Comparison of ENCODE assay signal across 15 cellular contexts in the genomic region with DNA sequence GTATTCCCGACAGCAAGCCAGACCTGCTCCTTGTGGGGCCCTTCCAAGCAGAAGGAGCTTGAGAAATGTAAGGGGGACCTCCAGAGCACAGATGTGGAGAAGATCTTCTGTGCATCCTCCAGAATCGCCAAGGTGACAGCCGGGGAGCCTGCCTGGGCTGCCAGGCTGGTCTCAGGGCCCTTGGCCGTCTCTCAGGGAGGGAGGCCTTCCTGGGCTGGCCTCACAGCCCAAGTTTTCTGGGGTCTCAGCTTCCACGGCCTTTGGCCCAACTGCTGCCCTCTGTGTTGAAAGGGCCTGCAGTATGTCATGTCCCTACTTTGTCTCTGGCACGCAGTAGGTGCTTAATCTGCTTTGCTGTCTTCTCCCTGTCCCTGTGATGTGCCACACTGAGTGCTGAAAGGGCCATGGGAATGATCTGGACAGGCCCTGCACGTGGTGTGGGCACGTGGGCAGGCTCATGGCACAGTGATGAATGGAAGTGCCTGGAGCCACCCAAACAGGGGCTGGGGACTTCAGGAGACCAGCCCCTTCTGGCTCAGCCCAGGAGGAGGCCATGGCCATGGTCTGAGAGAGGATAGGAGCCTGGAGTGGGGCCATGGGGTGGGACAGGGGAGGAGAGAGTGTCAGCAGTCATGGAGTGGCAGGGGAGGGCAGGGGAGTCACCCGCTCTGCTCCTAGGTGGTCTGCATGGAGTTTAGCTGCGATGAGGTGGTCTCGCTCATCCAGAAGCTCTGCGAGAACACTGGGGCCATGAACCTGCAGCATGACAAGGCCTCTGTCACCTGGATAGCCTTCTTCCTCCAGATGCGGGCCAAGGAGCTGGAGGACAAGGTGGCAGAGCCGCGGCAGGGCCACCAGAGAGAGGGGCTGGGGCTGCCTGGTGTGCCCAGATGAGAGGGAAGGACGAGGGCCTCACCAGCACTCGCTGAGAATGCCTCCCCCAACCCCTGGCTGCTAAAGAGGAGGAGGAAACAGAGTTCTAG. TPM values are rescaled to one million over a fixed set of nuclear protein-coding genes. Genes with fewer than 3 reads are reported as not detected.
DNase-seq lines count a peak whose midpoint lies in the region; ATAC-seq and TF ChIP-seq lines count a peak whose summit lies in the region.
"Had no signal": no experiment of that assay in that cellular context is flagged by ENCODE, and none has a peak within 500 bp of the region (broad histone marks: within the 10 kb centered on the region; RNA-seq: fewer than 3 reads in every experiment).

No MANE protein-coding gene starts in this region.

- no peaks in the 10 kb centered on the region for H3K4me1 ChIP-seq in Peyer's patch
- no peaks in the 10 kb centered on the region for H3K4me1 ChIP-seq in lower lobe of right lung
- no peaks in the 10 kb centered on the region for H3K4me1 ChIP-seq in suprapubic skin

- intact Hi-C loops in lower lobe of right lung (cut with DNase I) = no loop called here

- ATAC-seq in lower lobe of right lung = no peak
- ATAC-seq: GM23338 had no signal

- TF ChIP-seq CTCF in Peyer's patch (IDR thresholded peaks at IDR 0.05) (no peak), WERI-Rb-1 (IDR thresholded peaks at IDR 0.05; ENCODE audit: low read depth, low read length) (no peak), lower lobe of right lung (IDR thresholded peaks at IDR 0.05) (no peak), suprapubic skin (IDR thresholded peaks at IDR 0.05) (no peak)

- WGBS in suprapubic skin = 83% methylated on average over 15 of the region's 17 CpGs

- no peak for TF ChIP-seq EP300 in suprapubic skin (IDR thresholded peaks at IDR 0.05)

- DNase-seq in Peyer's patch (peak in 2 of 3 donors; percentile 28 to 31), WERI-Rb-1 (peak; percentile 2), lower lobe of right lung (peak; percentile 22), suprapubic skin (ENCODE audit: low spot score in 2 of 2) (peak; percentile 47 to 61), SKM-1 treated with dmso at 0.1 percent for 144 hours (lab: John Stamatoyannopoulos, UW; ENCODE audit: unreplicated experiment) (no peak), Ammon's horn (ENCODE audit: low spot score) (no peak), NCI-H748 (lab: John Stamatoyannopoulos, UW; ENCODE audit: unreplicated experiment) (no peak)
- DNase-seq: DND-41, GDM1, KBM-7, NCI-H1694 treated with DMSO at 0.1 percent for 48 hours, NCI-H345, NCI-H69 had no signal

- H3K27ac ChIP-seq in Peyer's patch (no peak overlapping the region), WERI-Rb-1 (no peak overlapping the region), lower lobe of right lung (no peak overlapping the region), suprapubic skin (no peak overlapping the region)

- TF ChIP-seq POLR2A in Peyer's patch (IDR thresholded peaks at IDR 0.05) = no peak
- TF ChIP-seq POLR2A in suprapubic skin (IDR thresholded peaks at IDR 0.05) = no peak

- H3K4me3 ChIP-seq in Peyer's patch (no peak overlapping the region), WERI-Rb-1 (ENCODE audit: low read depth, low read length) (no peak overlapping the region), lower lobe of right lung (no peak overlapping the region), suprapubic skin (no peak overlapping the region)
- H3K4me3 ChIP-seq: GM23338 had no signal

- H3K27me3 ChIP-seq in Peyer's patch (no peaks in the 10 kb centered on the region), WERI-Rb-1 (ENCODE audit: insufficient read depth, low read depth, severe bottlenecking) (no peaks in the 10 kb centered on the region), lower lobe of right lung (ENCODE audit: low read depth) (peaks cover 4% of the 10 kb centered on the region), suprapubic skin (no peaks in the 10 kb centered on the region)

- H3K9me3 ChIP-seq in Peyer's patch (no peaks in the 10 kb centered on the region), WERI-Rb-1 (ENCODE audit: severe bottlenecking) (no peaks in the 10 kb centered on the region), lower lobe of right lung (no peaks in the 10 kb centered on the region), suprapubic skin (no peaks in the 10 kb centered on the region)

- H3K36me3 ChIP-seq in Peyer's patch = no peaks in the 10 kb centered on the region
- no peaks in the 10 kb centered on the region for H3K36me3 ChIP-seq in WERI-Rb-1
- no peaks in the 10 kb centered on the region for H3K36me3 ChIP-seq in lower lobe of right lung
- no peaks in the 10 kb centered on the region for H3K36me3 ChIP-seq in suprapubic skin

RNA-seq across cellular contexts. Expression of gene HJURP, which starts 35.4 kb away (rescaled TPM):
- total RNA-seq in Peyer's patch (10 to 100 TPM in 1 of 4 donors, 1 to 10 TPM in 3; 2.1 to 10.7 (median 6.1) TPM), lower lobe of right lung (1.5 TPM), suprapubic skin (1 to 10 TPM; 1.7 to 7.1 (median 3.9) TPM)

RNA-seq across cellular contexts. Expression of gene MROH2A, which starts 40.8 kb away (rescaled TPM):
- total RNA-seq in Peyer's patch (1 to 10 TPM in 1 of 4 donors, under 1 TPM in 2, not detected in 1; 0.27 to 1.6 (median 0.35) TPM), lower lobe of right lung (not detected), suprapubic skin (not detected)
- total RNA-seq: CD8-positive, alpha-beta memory T cell; GM23338 had no signal

RNA-seq across cellular contexts. Expression of gene UGT1A1, which starts 58.9 kb away (rescaled TPM):
- 10 to 100 TPM in 3 of 4 donors, 1 to 10 TPM in 1; 1.7 to 72.9 (median 26.9) TPM for total RNA-seq in Peyer's patch
- total RNA-seq in lower lobe of right lung = 0.24 TPM
- total RNA-seq in suprapubic skin = 1 to 10 TPM in 1 of 4 donors, under 1 TPM in 2, not detected in 1; 0.24 to 1.5 (median 0.72) TPM
- total RNA-seq: CD8-positive, alpha-beta memory T cell; GM23338 had no signal

Comparison
In these comparisons a context has a peak if more than half of its experiments do, and no peak if none do; other contexts are left out.
1. DNase-seq: peak in Peyer's patch (2 of 3), WERI-Rb-1 (single experiment), lower lobe of right lung (single experiment) and suprapubic skin (2 of 2); none in SKM-1 treated with dmso at 0.1 percent for 144 hours (single experiment), Ammon's horn (single experiment) and NCI-H748 (single experiment).